18 cellular contexts compared by ENCODE assay signal in genomic region chr4:31068257-31069075, GRCh38.
"Had no signal": no experiment of that assay in that cellular context is flagged by ENCODE, and none has a peak within 500 bp of the region (broad histone marks: within the 10 kb centered on the region; RNA-seq: fewer than 3 reads in every experiment).

No MANE protein-coding gene starts in this region.

- H3K4me1 Mint-ChIP-seq: activated CD4-positive, alpha-beta T cell treated with anti-CD3 and anti-CD28 coated beads, Interleukin-2, amount 10 ng/mL, durations not matched to agents 24 days and 14 days; endodermal cell; stimulated activated memory B cell treated with anti-CD40 and anti-IgM and Interleukin-4, amounts not matched to agents 10 μg/mL and 1 μg/mL and 100 μg/mL, for 72 hours had no signal

- H3K27ac ChIP-seq: breast epithelium, dorsolateral prefrontal cortex had no signal

- H3K36me3 Mint-ChIP-seq: activated naive CD8-positive, alpha-beta T cell; stimulated activated memory B cell treated with anti-CD40 and anti-IgM and Interleukin-4, amounts not matched to agents 10 μg/mL and 1 μg/mL and 100 μg/mL, for 72 hours had no signal

- H3K27me3 ChIP-seq: breast epithelium, gastroesophageal sphincter had no signal

- H3K36me3 ChIP-seq: breast epithelium, gastroesophageal sphincter had no signal

- H3K27me3 Mint-ChIP-seq: activated CD4-positive, alpha-beta T cell treated with anti-CD3 and anti-CD28 coated beads, Interleukin-2, amount 10 ng/mL, durations not matched to agents 24 days and 14 days; activated naive CD8-positive, alpha-beta T cell; stimulated activated memory B cell treated with anti-CD40 and anti-IgM and Interleukin-4, amounts not matched to agents 10 μg/mL and 1 μg/mL and 100 μg/mL, for 72 hours had no signal

- H3K9me3 Mint-ChIP-seq: activated CD4-positive, alpha-beta T cell treated with anti-CD3 and anti-CD28 coated beads, Interleukin-2, amount 10 ng/mL, durations not matched to agents 24 days and 14 days; endodermal cell; stimulated activated memory B cell treated with anti-CD40 and anti-IgM and Interleukin-4, amounts not matched to agents 10 μg/mL and 1 μg/mL and 100 μg/mL, for 72 hours had no signal

- H3K4me3 Mint-ChIP-seq: activated CD4-positive, alpha-beta T cell treated with anti-CD3 and anti-CD28 coated beads, Interleukin-2, amount 10 ng/mL, durations not matched to agents 24 days and 14 days; activated CD8-positive, alpha-beta T cell treated with anti-CD3 and anti-CD28 coated beads, Interleukin-2, amount 10 ng/mL, durations not matched to agents 7 days and 5 days; activated naive CD8-positive, alpha-beta T cell; endodermal cell; stimulated activated memory B cell treated with anti-CD40 and anti-IgM and Interleukin-4, amounts not matched to agents 10 μg/mL and 1 μg/mL and 100 μg/mL, for 72 hours; T-helper 1 cell treated with Interleukin-12 subunit alpha and Interleukin-12 subunit beta and Interleukin-4 antibody, amounts not matched to agents 30 μg/mL and 1 μg/mL, for 36 hours had no signal

- H3K9me3 ChIP-seq: breast epithelium, gastroesophageal sphincter had no signal

- H3K4me1 ChIP-seq: breast epithelium had no signal

- H3K27ac Mint-ChIP-seq: activated CD4-positive, alpha-beta T cell treated with anti-CD3 and anti-CD28 coated beads, Interleukin-2, amount 10 ng/mL, durations not matched to agents 24 days and 14 days; activated CD8-positive, alpha-beta T cell treated with anti-CD3 and anti-CD28 coated beads, Interleukin-2, amount 10 ng/mL, durations not matched to agents 7 days and 5 days; activated naive CD8-positive, alpha-beta T cell; endodermal cell; stimulated activated memory B cell treated with anti-CD40 and anti-IgM and Interleukin-4, amounts not matched to agents 10 μg/mL and 1 μg/mL and 100 μg/mL, for 72 hours; T-helper 1 cell treated with Interleukin-12 subunit alpha and Interleukin-12 subunit beta and Interleukin-4 antibody, amounts not matched to agents 30 μg/mL and 1 μg/mL, for 36 hours had no signal

- ATAC-seq: activated CD8-positive, alpha-beta T cell treated with anti-CD3 and anti-CD28 coated beads, Interleukin-2, amount 10 ng/mL, durations not matched to agents 7 days and 5 days; gastroesophageal sphincter; left lobe of liver; stimulated activated memory B cell treated with anti-CD40 and anti-IgM and Interleukin-4, amounts not matched to agents 10 μg/mL and 1 μg/mL and 100 μg/mL, for 72 hours had no signal

- H3K4me3 ChIP-seq: breast epithelium, dorsolateral prefrontal cortex, gastroesophageal sphincter had no signal

- DNase-seq: activated CD4-positive, alpha-beta T cell treated with anti-CD3 and anti-CD28 coated beads, Interleukin-2, amount 10 ng/mL, durations not matched to agents 24 days and 14 days; activated CD4-positive, CD25-positive, alpha-beta regulatory T cell; activated CD8-positive, alpha-beta memory T cell treated with anti-CD3 and anti-CD28 coated beads, Interleukin-2, amount 50 U/mL, for 4 hours; activated CD8-positive, alpha-beta T cell treated with anti-CD3 and anti-CD28 coated beads, Interleukin-2, amount 10 ng/mL, durations not matched to agents 7 days and 5 days; activated effector memory CD4-positive, alpha-beta T cell treated with anti-CD3 and anti-CD28 coated beads, Interleukin-2, amount 50 U/mL, for 16 hours; activated T-cell treated with anti-CD3 and anti-CD28 coated beads, Interleukin-2, amount 50 U/mL, for 48 hours; dorsolateral prefrontal cortex; endodermal cell; erythroblast; islet precursor cell; mesendoderm; trophoblast cell had no signal
